Comparison of ENCODE assay signal across 40 cellular contexts in genomic region chr1:156360534-156360933, GRCh38. TPM values are rescaled to one million over a fixed set of nuclear protein-coding genes. Genes with fewer than 3 reads are reported as not detected.
"Had no signal": no experiment of that assay in that cellular context is flagged by ENCODE, and none has a peak within 500 bp of the region (broad histone marks: within the 10 kb centered on the region; RNA-seq: fewer than 3 reads in every experiment).

No MANE protein-coding gene starts in this region.

- FAIRE-seq: bronchial epithelial cell had no signal

- ATAC-seq: activated CD4-positive, alpha-beta T cell treated with anti-CD3 and anti-CD28 coated beads for 36 hours; activated CD4-positive, CD25-positive, alpha-beta regulatory T cell treated with anti-CD3 and anti-CD28 coated beads, Interleukin-2, amount 50 U/mL, for 24 hours; activated CD8-positive, alpha-beta memory T cell treated with anti-CD3 and anti-CD28 coated beads, Interleukin-2, amount 10 ng/mL, durations not matched to agents 7 days and 5 days; activated CD8-positive, alpha-beta T cell treated with anti-CD3 and anti-CD28 coated beads, Interleukin-2, amount 10 ng/mL, durations not matched to agents 7 days and 5 days; activated naive CD8-positive, alpha-beta T cell treated with anti-CD3 and anti-CD28 coated beads, Interleukin-2, amount 50 U/mL, for 24 hours; T-cell had no signal

- H3K4me3 Mint-ChIP-seq: activated CD4-positive, alpha-beta memory T cell treated with anti-CD3 and anti-CD28 coated beads, Interleukin-2, amount 10 ng/mL, durations not matched to agents 7 days and 5 days; activated CD4-positive, alpha-beta T cell treated with anti-CD3 and anti-CD28 coated beads for 36 hours; activated CD4-positive, alpha-beta T cell treated with anti-CD3 and anti-CD28 coated beads, Interleukin-2, amount 10 ng/mL, durations not matched to agents 7 days and 5 days; activated CD8-positive, alpha-beta memory T cell treated with anti-CD3 and anti-CD28 coated beads, Interleukin-2, amount 10 ng/mL, durations not matched to agents 7 days and 5 days; activated CD8-positive, alpha-beta T cell treated with anti-CD3 and anti-CD28 coated beads, Interleukin-2, amount 10 ng/mL, durations not matched to agents 7 days and 5 days; activated naive CD4-positive, alpha-beta T cell treated with anti-CD3 and anti-CD28 coated beads, Interleukin-2, amount 10 ng/mL, durations not matched to agents 7 days and 5 days; activated naive CD4-positive, alpha-beta T cell treated with anti-CD3 and anti-CD28 coated beads, Interleukin-2, amount 50 U/mL, for 24 hours; activated naive CD8-positive, alpha-beta T cell; activated naive CD8-positive, alpha-beta T cell treated with anti-CD3 and anti-CD28 coated beads, Interleukin-2, amount 10 ng/mL, durations not matched to agents 7 days and 5 days; activated naive CD8-positive, alpha-beta T cell treated with anti-CD3 and anti-CD28 coated beads, Interleukin-2, amount 50 U/mL, for 24 hours; activated T-cell treated with anti-CD3 and anti-CD28 coated beads, Interleukin-2, amount 50 U/mL, for 24 hours; brain; central memory CD8-positive, alpha-beta T cell; T-cell; T-helper 2 cell treated with Interferon-gamma antibody and Interleukin-4, amounts not matched to agents 5 μg/mL and 100 μg/mL, for 36 hours; WTC11 had no signal

- H3K4me1 ChIP-seq: ascending aorta had no signal

- H3K4me3 ChIP-seq: ascending aorta, cardiac muscle cell had no signal

- H3K9me3 Mint-ChIP-seq: activated CD4-positive, alpha-beta memory T cell treated with anti-CD3 and anti-CD28 coated beads, Interleukin-2, amount 10 ng/mL, durations not matched to agents 7 days and 5 days; activated CD4-positive, alpha-beta T cell treated with anti-CD3 and anti-CD28 coated beads, Interleukin-2, amount 10 ng/mL, durations not matched to agents 7 days and 5 days; activated naive CD4-positive, alpha-beta T cell treated with anti-CD3 and anti-CD28 coated beads, Interleukin-2, amount 10 ng/mL, durations not matched to agents 7 days and 5 days; activated naive CD4-positive, alpha-beta T cell treated with anti-CD3 and anti-CD28 coated beads, Interleukin-2, amount 50 U/mL, for 24 hours; activated naive CD8-positive, alpha-beta T cell treated with anti-CD3 and anti-CD28 coated beads, Interleukin-2, amount 10 ng/mL, durations not matched to agents 7 days and 5 days; activated naive CD8-positive, alpha-beta T cell treated with anti-CD3 and anti-CD28 coated beads, Interleukin-2, amount 50 U/mL, for 24 hours; activated T-cell treated with anti-CD3 and anti-CD28 coated beads, Interleukin-2, amount 50 U/mL, for 24 hours; activated T-helper 2 cell treated with anti-CD3 and anti-CD28 coated beads, Interferon-gamma antibody, Interleukin-2, Interleukin-4, amounts not matched to agents 10 μg/mL and 5 μg/mL and 100 μg/mL, durations not matched to agents 14 hours and 24 hours and 36 hours; central memory CD8-positive, alpha-beta T cell; T-cell; T-helper 2 cell treated with Interferon-gamma antibody and Interleukin-4, amounts not matched to agents 5 μg/mL and 100 μg/mL, for 36 hours; WTC11 had no signal

- DNase-seq: activated CD4-positive, alpha-beta memory T cell treated with anti-CD3 and anti-CD28 coated beads, Interleukin-2, amount 10 ng/mL, durations not matched to agents 7 days and 5 days; activated CD4-positive, alpha-beta T cell treated with anti-CD3 and anti-CD28 coated beads for 1 hour; activated CD4-positive, alpha-beta T cell treated with anti-CD3 and anti-CD28 coated beads for 36 hours; activated CD4-positive, alpha-beta T cell treated with anti-CD3 and anti-CD28 coated beads for 48 hours; activated CD4-positive, alpha-beta T cell treated with anti-CD3 and anti-CD28 coated beads, Interleukin-2, amount 10 ng/mL, durations not matched to agents 7 days and 5 days; activated CD4-positive, alpha-beta T cell treated with anti-CD3 and anti-CD28 coated beads, Interleukin-2, amount 50 U/mL, for 48 hours; activated CD4-positive, CD25-positive, alpha-beta regulatory T cell; activated CD8-positive, alpha-beta memory T cell treated with anti-CD3 and anti-CD28 coated beads for 24 hours; activated CD8-positive, alpha-beta memory T cell treated with anti-CD3 and anti-CD28 coated beads, Interleukin-2, amount 10 ng/mL, durations not matched to agents 7 days and 5 days; activated CD8-positive, alpha-beta memory T cell treated with anti-CD3 and anti-CD28 coated beads, Interleukin-2, amount 50 U/mL, for 48 hours; activated CD8-positive, alpha-beta T cell treated with anti-CD3 and anti-CD28 coated beads, Interleukin-2, amount 10 ng/mL, durations not matched to agents 7 days and 5 days; activated effector memory CD4-positive, alpha-beta T cell treated with Interleukin-2 at 50 U/mL for 16 hours; activated gamma-delta T cell; activated naive CD4-positive, alpha-beta T cell treated with anti-CD3 and anti-CD28 coated beads, Interleukin-2, amount 10 ng/mL, durations not matched to agents 7 days and 5 days; activated naive CD4-positive, alpha-beta T cell treated with Interleukin-2 at 50 U/mL for 16 hours; activated naive CD8-positive, alpha-beta T cell treated with anti-CD3 and anti-CD28 coated beads, Interleukin-2, amount 10 ng/mL, durations not matched to agents 7 days and 5 days; activated naive CD8-positive, alpha-beta T cell treated with anti-CD3 and anti-CD28 coated beads, Interleukin-2, amount 50 U/mL, for 24 hours; activated T-cell treated with anti-CD3 and anti-CD28 coated beads, Interleukin-2, amount 50 U/mL, for 24 hours; activated T-cell treated with anti-CD3 and anti-CD28 coated beads, Interleukin-2, amount 50 U/mL, for 48 hours; amygdala; anterior cingulate cortex; caudate nucleus; cerebellar nuclear complex; T-cell; T-helper 2 cell; T-helper 9 cell had no signal

- H3K9me3 ChIP-seq: ascending aorta had no signal

- H3K36me3 ChIP-seq: ascending aorta, cardiac muscle cell, WERI-Rb-1 had no signal

- H3K27ac ChIP-seq: ascending aorta, cardiac muscle cell, WERI-Rb-1 had no signal

- H3K27ac Mint-ChIP-seq: activated CD4-positive, alpha-beta memory T cell treated with anti-CD3 and anti-CD28 coated beads, Interleukin-2, amount 10 ng/mL, durations not matched to agents 7 days and 5 days; activated CD4-positive, alpha-beta T cell treated with anti-CD3 and anti-CD28 coated beads for 36 hours; activated CD4-positive, alpha-beta T cell treated with anti-CD3 and anti-CD28 coated beads, Interleukin-2, amount 10 ng/mL, durations not matched to agents 7 days and 5 days; activated CD8-positive, alpha-beta T cell treated with anti-CD3 and anti-CD28 coated beads, Interleukin-2, amount 10 ng/mL, durations not matched to agents 7 days and 5 days; activated naive CD4-positive, alpha-beta T cell treated with anti-CD3 and anti-CD28 coated beads, Interleukin-2, amount 10 ng/mL, durations not matched to agents 7 days and 5 days; activated naive CD4-positive, alpha-beta T cell treated with anti-CD3 and anti-CD28 coated beads, Interleukin-2, amount 50 U/mL, for 24 hours; activated naive CD8-positive, alpha-beta T cell; activated naive CD8-positive, alpha-beta T cell treated with anti-CD3 and anti-CD28 coated beads, Interleukin-2, amount 10 ng/mL, durations not matched to agents 7 days and 5 days; activated naive CD8-positive, alpha-beta T cell treated with anti-CD3 and anti-CD28 coated beads, Interleukin-2, amount 50 U/mL, for 24 hours; activated T-cell treated with anti-CD3 and anti-CD28 coated beads, Interleukin-2, amount 50 U/mL, for 24 hours; activated T-helper 2 cell treated with anti-CD3 and anti-CD28 coated beads, Interferon-gamma antibody, Interleukin-2, Interleukin-4, amounts not matched to agents 10 μg/mL and 5 μg/mL and 100 μg/mL, durations not matched to agents 14 hours and 24 hours and 36 hours; T-helper 2 cell treated with Interferon-gamma antibody and Interleukin-4, amounts not matched to agents 5 μg/mL and 100 μg/mL, for 36 hours; WTC11 had no signal

- H3K27me3 ChIP-seq: ascending aorta had no signal

- H3K36me3 Mint-ChIP-seq: activated CD8-positive, alpha-beta memory T cell treated with anti-CD3 and anti-CD28 coated beads, Interleukin-2, amount 10 ng/mL, durations not matched to agents 7 days and 5 days; activated naive CD4-positive, alpha-beta T cell treated with anti-CD3 and anti-CD28 coated beads, Interleukin-2, amount 10 ng/mL, durations not matched to agents 7 days and 5 days; activated naive CD4-positive, alpha-beta T cell treated with anti-CD3 and anti-CD28 coated beads, Interleukin-2, amount 50 U/mL, for 24 hours; activated naive CD8-positive, alpha-beta T cell treated with anti-CD3 and anti-CD28 coated beads, Interleukin-2, amount 10 ng/mL, durations not matched to agents 7 days and 5 days; brain; T-cell; WTC11 had no signal

RNA-seq across cellular contexts. Expression of gene RHBG, which starts 8.5 kb away (rescaled TPM):
- total RNA-seq: activated CD4-positive, alpha-beta memory T cell treated with anti-CD3 and anti-CD28 coated beads, Interleukin-2, amount 10 ng/mL, durations not matched to agents 7 days and 5 days; activated CD4-positive, alpha-beta T cell treated with anti-CD3 and anti-CD28 coated beads for 36 hours; activated CD4-positive, alpha-beta T cell treated with anti-CD3 and anti-CD28 coated beads, Interleukin-2, amount 10 ng/mL, durations not matched to agents 7 days and 5 days; activated CD8-positive, alpha-beta memory T cell treated with anti-CD3 and anti-CD28 coated beads, Interleukin-2, amount 10 ng/mL, durations not matched to agents 7 days and 5 days; activated CD8-positive, alpha-beta T cell treated with anti-CD3 and anti-CD28 coated beads, Interleukin-2, amount 10 ng/mL, durations not matched to agents 7 days and 5 days; activated naive CD8-positive, alpha-beta T cell treated with anti-CD3 and anti-CD28 coated beads, Interleukin-2, amount 10 ng/mL, durations not matched to agents 7 days and 5 days; activated T-helper 2 cell treated with anti-CD3 and anti-CD28 coated beads, Interferon-gamma antibody, Interleukin-2, Interleukin-4, amounts not matched to agents 10 μg/mL and 5 μg/mL and 100 μg/mL, durations not matched to agents 14 hours and 24 hours and 36 hours; ascending aorta; cardiac muscle cell; chondrocyte; T-helper 1 cell treated with Interleukin-12 subunit alpha and Interleukin-12 subunit beta and Interleukin-4 antibody, amounts not matched to agents 30 ng/mL and 1 ng/mL, for 36 hours had no signal
- polyA plus RNA-seq: cardiac muscle cell had no signal

RNA-seq across cellular contexts. Expression of gene TSACC, which starts 22.2 kb away (rescaled TPM):
- total RNA-seq: activated CD8-positive, alpha-beta memory T cell treated with anti-CD3 and anti-CD28 coated beads, Interleukin-2, amount 10 ng/mL, durations not matched to agents 7 days and 5 days; activated naive CD8-positive, alpha-beta T cell treated with anti-CD3 and anti-CD28 coated beads, Interleukin-2, amount 10 ng/mL, durations not matched to agents 7 days and 5 days; ascending aorta; bronchial epithelial cell; cardiac muscle cell; chondrocyte; T-helper 1 cell treated with Interleukin-12 subunit alpha and Interleukin-12 subunit beta and Interleukin-4 antibody, amounts not matched to agents 30 ng/mL and 1 ng/mL, for 36 hours had no signal
